In the genomic region with DNA sequence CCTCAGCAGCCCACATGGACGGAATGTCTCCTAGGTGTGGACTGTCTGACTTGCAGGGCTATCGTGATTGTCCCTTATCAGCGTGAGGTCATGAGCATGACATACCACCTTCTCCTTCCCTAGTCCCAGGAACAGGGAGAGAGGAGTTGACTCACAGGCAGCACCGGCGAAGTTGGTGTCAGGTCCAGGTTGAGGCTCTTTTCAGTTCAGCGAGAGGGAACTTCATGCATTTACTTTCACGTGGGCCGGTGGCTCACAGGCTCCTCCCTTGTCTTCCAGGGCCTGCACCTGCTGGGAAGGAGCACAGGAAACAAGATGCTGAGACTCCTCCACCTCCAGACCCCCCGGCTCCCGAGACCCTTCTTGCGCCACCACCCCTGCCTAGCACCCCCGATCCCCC, we compare ENCODE assay signal across 23 cellular contexts. TPM values are rescaled to one million over a fixed set of nuclear protein-coding genes. Genes with fewer than 3 reads are reported as not detected.
DNase-seq lines count a peak whose midpoint lies in the region; ATAC-seq, FAIRE-seq and TF ChIP-seq lines count a peak whose summit lies in the region.
"Had no signal": no experiment of that assay in that cellular context is flagged by ENCODE, and none has a peak within 500 bp of the region (broad histone marks: within the 10 kb centered on the region; RNA-seq: fewer than 3 reads in every experiment).

No MANE protein-coding gene starts in this region.

- H3K4me1 Mint-ChIP-seq in H9 (peaks cover 11 to 14% of the 10 kb centered on the region in 2 experiments), astrocyte (ENCODE audit: low read depth, unreplicated experiment) (peaks cover 8% of the 10 kb centered on the region), T-cell (peaks cover 10 to 23% (median 20%) of the 10 kb centered on the region in 3 donors)

- no peaks in the 10 kb centered on the region for H3K79me1 ChIP-seq in H9 (ENCODE audit: insufficient read depth, low read depth, low read length, poor library complexity, severe bottlenecking)

- H3K4me2 ChIP-seq in H9 (ENCODE audit: insufficient read depth, insufficient read length, low read length) (no peak overlapping the region), astrocyte (ENCODE audit: low read length) (peak overlapping the region; percentile 73)

- H3K4me1 ChIP-seq in H9 (ENCODE audit: insufficient read depth, low read length) (no peaks in the 10 kb centered on the region), astrocyte (ENCODE audit: insufficient read depth, low read length) (peaks cover 3% of the 10 kb centered on the region)
- H3K4me1 ChIP-seq: HAP-1 had no signal

- no peak overlapping the region for H2BK15ac ChIP-seq in H9 (ENCODE audit: low read depth, low read length)

- H4K20me1 ChIP-seq in H9 (ENCODE audit: control insufficient read depth, insufficient read depth, insufficient read length), result no peaks in the 10 kb centered on the region
- H4K20me1 ChIP-seq in astrocyte (ENCODE audit: insufficient read depth, low read length), result no peaks in the 10 kb centered on the region

- H3T11ph ChIP-seq in H9 (ENCODE audit: low read length), result no peak overlapping the region

- no peak overlapping the region for H3K18ac ChIP-seq in H9 (ENCODE audit: insufficient read length, low read depth, low read length)

- no peak for FAIRE-seq in astrocyte (lab: Jason Lieb, UNC)
- FAIRE-seq: D721Med, GM12892 had no signal

- H3K23me2 ChIP-seq in H9 (ENCODE audit: insufficient read length, low read depth, low read length, poor library complexity, severe bottlenecking), result no peaks in the 10 kb centered on the region

- no peaks in the 10 kb centered on the region for H3K36me3 ChIP-seq in astrocyte (ENCODE audit: insufficient read depth, low read length)
- H3K36me3 ChIP-seq: MG63, Peyer's patch had no signal

- ATAC-seq in T-cell (replicated peaks in 1 of 4) (no peak), HG02623 (IDR thresholded peaks at IDR 0.05; ENCODE audit: unreplicated experiment) (no peak), GM18868 (IDR thresholded peaks at IDR 0.05; ENCODE audit: unreplicated experiment) (no peak)

- no peak overlapping the region for H2AFZ ChIP-seq in H9 (ENCODE audit: low read length)
- no peak overlapping the region for H2AFZ ChIP-seq in astrocyte (ENCODE audit: low read depth, low read length)

- H2BK5ac ChIP-seq in H9 (ENCODE audit: insufficient read length, low read length), result no peak overlapping the region

- no peak overlapping the region for H3K14ac ChIP-seq in H9 (ENCODE audit: insufficient read depth, low read length)

- H3K9me3 Mint-ChIP-seq in H9 (no peaks in the 10 kb centered on the region), astrocyte (ENCODE audit: unreplicated experiment) (no peaks in the 10 kb centered on the region), T-cell (no peaks in the 10 kb centered on the region)
- H3K9me3 Mint-ChIP-seq: CD8-positive, alpha-beta memory T cell; IgD-negative memory B cell had no signal

- WGBS in H9 (ENCODE audit: extremely low coverage, insufficient read length, low lambda C conversion rate), result no CpG with 5 or more reads among the region's 12 CpGs

- no peak overlapping the region for H2BK120ac ChIP-seq in H9 (ENCODE audit: low read depth, low read length, poor library complexity, severe bottlenecking)

- H3K9me3 ChIP-seq in H9 (ENCODE audit: control insufficient read depth, low read depth, low read length) (no peaks in the 10 kb centered on the region), astrocyte (ENCODE audit: insufficient read depth, low read depth, low read length) (no peaks in the 10 kb centered on the region)
- H3K9me3 ChIP-seq: HAP-1, MG63, Peyer's patch had no signal

- TF ChIP-seq CTCF in H9 (conservative IDR thresholded peaks at IDR 0.05), result no peak
- no peak for TF ChIP-seq CTCF in astrocyte (IDR thresholded peaks at IDR 0.05; ENCODE audit: insufficient read depth, low read depth, low read length)

- H3K79me2 ChIP-seq in H9 (ENCODE audit: insufficient read depth, low read length) (no peaks in the 10 kb centered on the region), astrocyte (ENCODE audit: insufficient read depth, low read length) (no peaks in the 10 kb centered on the region)

- DNase-seq in H9 (no peak), astrocyte (ENCODE audit: low read depth) (no peak), kidney tubule cell (ENCODE audit: low spot score) (peak; percentile 67), retina (peak; percentile 23), hypothalamus (lab: John Stamatoyannopoulos, UW) (no peak), T-cell (no peak)
- DNase-seq: Kasumi-1; MG63; NCI-H1092; NCI-H146; NCI-H2029 treated with DMSO at 0.1 percent for 48 hours; NCI-H446 treated with DMSO at 0.1 percent for 48 hours; NCI-H69; NK-92 treated with Interleukin-12 subunit alpha and Interleukin-12 subunit beta, amount 100 ng/mL, for 24 hours; Peyer's patch; Right ventricle myocardium superior had no signal

- H3K4ac ChIP-seq in H9 (ENCODE audit: low read depth, low read length), result no peak overlapping the region

- H3K27ac ChIP-seq in H9 (ENCODE audit: insufficient read length, low read depth, low read length) (no peak overlapping the region), astrocyte (ENCODE audit: low read depth, low read length) (no peak overlapping the region)
- H3K27ac ChIP-seq: Peyer's patch had no signal

- H3K27ac Mint-ChIP-seq in H9 (peak overlapping the region; percentile 52 to 77 (median 72); a peak in 5 of 7 replicates), astrocyte (ENCODE audit: unreplicated experiment) (no peak overlapping the region), T-cell (no peak overlapping the region)
- H3K27ac Mint-ChIP-seq: IgD-negative memory B cell had no signal

- H3K36me3 Mint-ChIP-seq in H9 (ENCODE audit: insufficient read depth in 1 of 3, low read depth in 3 of 3) (peaks cover 0 to 9% (median 1%) of the 10 kb centered on the region in 3 experiments; a peak in 2 of 7 replicates), astrocyte (ENCODE audit: low read depth, unreplicated experiment) (peaks cover 8% of the 10 kb centered on the region), T-cell (no peaks in the 10 kb centered on the region)
- H3K36me3 Mint-ChIP-seq: CD8-positive, alpha-beta memory T cell; IgD-negative memory B cell had no signal

- H3K27me3 Mint-ChIP-seq in H9 (ENCODE audit: low read depth) (no peaks in the 10 kb centered on the region), astrocyte (ENCODE audit: low read depth, unreplicated experiment) (no peaks in the 10 kb centered on the region), T-cell (peaks cover 0 to 4% of the 10 kb centered on the region in 2 donors)

- no peak overlapping the region for H3K56ac ChIP-seq in H9 (ENCODE audit: insufficient read length, low read depth, low read length)

- no peak overlapping the region for H4K8ac ChIP-seq in H9 (replicated peaks; ENCODE audit: insufficient read length, low read depth, low read length)

- no peak overlapping the region for H3K23ac ChIP-seq in H9 (ENCODE audit: insufficient read length, low read depth, low read length)

- no peak overlapping the region for H3K9ac ChIP-seq in H9 (ENCODE audit: extremely low read depth, insufficient read length, low read length)
- H3K9ac ChIP-seq in astrocyte (ENCODE audit: low read length), result no peak overlapping the region

- no peak overlapping the region for H3K4me3 Mint-ChIP-seq in H9
- H3K4me3 Mint-ChIP-seq in astrocyte (ENCODE audit: unreplicated experiment), result no peak overlapping the region
- no peak overlapping the region for H3K4me3 Mint-ChIP-seq in T-cell
- H3K4me3 Mint-ChIP-seq: CD8-positive, alpha-beta memory T cell; IgD-negative memory B cell had no signal

- CTCF ChIA-PET in T-cell (lab: Charles Lee), result no interaction called here

- no peak overlapping the region for H4K91ac ChIP-seq in H9 (ENCODE audit: insufficient read length, low read depth, low read length)

- H4K5ac ChIP-seq in H9 (ENCODE audit: insufficient read length, low read depth, low read length), result no peak overlapping the region

- no peak overlapping the region for H2BK12ac ChIP-seq in H9 (ENCODE audit: insufficient read length, low read depth, low read length)

- H2BK20ac ChIP-seq in H9 (ENCODE audit: low read depth, low read length, poor library complexity, severe bottlenecking), result no peak overlapping the region

- no peak overlapping the region for H2AK5ac ChIP-seq in H9 (ENCODE audit: insufficient read length, low read length)

- no peak overlapping the region for H3K4me3 ChIP-seq in astrocyte (ENCODE audit: insufficient read depth, low read depth, low read length)
- H3K4me3 ChIP-seq: HAP-1, MG63 had no signal

- H3K27me3 ChIP-seq in H9 (ENCODE audit: insufficient read depth, low read length) (no peaks in the 10 kb centered on the region), astrocyte (ENCODE audit: insufficient read depth, low read length) (no peaks in the 10 kb centered on the region)
- H3K27me3 ChIP-seq: MG63, Peyer's patch had no signal

- POLR2A ChIA-PET in T-cell (lab: Charles Lee), result interaction anchor here in 1 of 2 donors (0.6 kb wide), 1 partner anchor 400 kb away, joined by 9 read pairs; no protein-coding TSS in a partner anchor

RNA-seq across cellular contexts. Expression of gene PROSER2, which starts 46.1 kb away (rescaled TPM):
- total RNA-seq in H9 (2021) (10.6 and 13.7 TPM in 2 replicates), astrocyte (10.3 and 12.1 TPM in 2 replicates), T-cell (1 to 10 TPM; 1.7 to 4.8 (median 4.0) TPM)

Comparison
In these comparisons a context has a peak if more than half of its experiments do, and no peak if none do; other contexts are left out.
1. DNase-seq: peak in kidney tubule cell (single experiment) and retina (single experiment); none in H9 (single experiment), astrocyte (single experiment), hypothalamus (0 of 51) and T-cell (0 of 34).
2. H3K27ac Mint-ChIP-seq: peak in H9 (3 of 3); none in astrocyte (single experiment) and T-cell (0 of 2).